In the genomic region with DNA sequence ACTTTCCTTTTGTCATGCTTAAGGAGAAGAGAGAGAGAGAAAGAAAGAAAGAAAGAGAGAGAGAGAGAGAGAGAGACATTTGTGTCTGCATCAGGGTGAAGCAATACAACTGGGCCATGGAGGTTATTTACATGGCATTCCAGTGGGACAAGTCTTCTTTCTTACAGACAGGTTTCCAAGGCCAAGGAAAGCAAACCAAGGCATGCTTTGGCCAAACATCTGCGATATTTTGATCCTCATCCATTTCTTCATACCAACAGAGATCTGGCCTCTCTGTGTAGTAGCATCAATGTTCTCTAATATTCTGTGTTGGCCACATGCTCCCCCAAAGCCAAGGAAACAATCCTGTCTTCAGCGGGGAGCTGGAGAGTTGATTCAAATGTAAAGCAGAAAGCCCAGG, we compare ENCODE assay signal across 18 cellular contexts.
"Had no signal": no experiment of that assay in that cellular context is flagged by ENCODE, and none has a peak within 500 bp of the region (broad histone marks: within the 10 kb centered on the region; RNA-seq: fewer than 3 reads in every experiment).

No MANE protein-coding gene starts in this region.

- H3K36me3 ChIP-seq: adrenal gland, cardiac muscle cell, left ventricle myocardium inferior, thoracic aorta, upper lobe of left lung had no signal

- H3K4me3 ChIP-seq: adrenal gland, cardiac muscle cell, dorsolateral prefrontal cortex, left ventricle myocardium inferior, smooth muscle cell, thoracic aorta, upper lobe of left lung had no signal

- DNase-seq: activated CD4-positive, alpha-beta T cell treated with anti-CD3 and anti-CD28 coated beads, Interleukin-2, amount 50 U/mL, for 4 hours; activated gamma-delta T cell; adrenal gland; dorsolateral prefrontal cortex; endodermal cell; immature natural killer cell; kidney glomerular epithelial cell; left ventricle myocardium inferior; stimulated activated CD4-positive, alpha-beta T cell treated with anti-CD3 and anti-CD28 coated beads, Interleukin-4, amount 100 ng/mL, for 24 hours; SW 1271; T-helper 2 cell; upper lobe of left lung had no signal

- H3K9me3 ChIP-seq: adrenal gland, left ventricle myocardium inferior, thoracic aorta, upper lobe of left lung had no signal

- H3K27me3 ChIP-seq: adrenal gland, cardiac muscle cell, upper lobe of left lung had no signal

- H3K27ac ChIP-seq: adrenal gland, cardiac muscle cell, dorsolateral prefrontal cortex, epithelial cell of prostate, left ventricle myocardium inferior, thoracic aorta, upper lobe of left lung, VCaP had no signal

- H3K4me1 ChIP-seq: adrenal gland, left ventricle myocardium inferior, upper lobe of left lung had no signal

- ATAC-seq: stimulated activated effector memory CD8-positive, alpha-beta T cell treated with anti-CD3 and anti-CD28 coated beads, Interleukin-12 subunit alpha, Interleukin-12 subunit beta, amount 100 ng/mL, for 72 hours had no signal
